ENCODE assay signal across 1 cellular context in genomic region chr9:130712564-130713285, GRCh38.
TF ChIP-seq lines count a peak whose summit lies in the region.

No MANE protein-coding gene starts in this region.

TF ChIP-seq in HEK293, 187 proteins besides CTCF, POLR2A, EP300 and RAD21 (continued from another document):
- TF ChIP-seq, protein P1, sequence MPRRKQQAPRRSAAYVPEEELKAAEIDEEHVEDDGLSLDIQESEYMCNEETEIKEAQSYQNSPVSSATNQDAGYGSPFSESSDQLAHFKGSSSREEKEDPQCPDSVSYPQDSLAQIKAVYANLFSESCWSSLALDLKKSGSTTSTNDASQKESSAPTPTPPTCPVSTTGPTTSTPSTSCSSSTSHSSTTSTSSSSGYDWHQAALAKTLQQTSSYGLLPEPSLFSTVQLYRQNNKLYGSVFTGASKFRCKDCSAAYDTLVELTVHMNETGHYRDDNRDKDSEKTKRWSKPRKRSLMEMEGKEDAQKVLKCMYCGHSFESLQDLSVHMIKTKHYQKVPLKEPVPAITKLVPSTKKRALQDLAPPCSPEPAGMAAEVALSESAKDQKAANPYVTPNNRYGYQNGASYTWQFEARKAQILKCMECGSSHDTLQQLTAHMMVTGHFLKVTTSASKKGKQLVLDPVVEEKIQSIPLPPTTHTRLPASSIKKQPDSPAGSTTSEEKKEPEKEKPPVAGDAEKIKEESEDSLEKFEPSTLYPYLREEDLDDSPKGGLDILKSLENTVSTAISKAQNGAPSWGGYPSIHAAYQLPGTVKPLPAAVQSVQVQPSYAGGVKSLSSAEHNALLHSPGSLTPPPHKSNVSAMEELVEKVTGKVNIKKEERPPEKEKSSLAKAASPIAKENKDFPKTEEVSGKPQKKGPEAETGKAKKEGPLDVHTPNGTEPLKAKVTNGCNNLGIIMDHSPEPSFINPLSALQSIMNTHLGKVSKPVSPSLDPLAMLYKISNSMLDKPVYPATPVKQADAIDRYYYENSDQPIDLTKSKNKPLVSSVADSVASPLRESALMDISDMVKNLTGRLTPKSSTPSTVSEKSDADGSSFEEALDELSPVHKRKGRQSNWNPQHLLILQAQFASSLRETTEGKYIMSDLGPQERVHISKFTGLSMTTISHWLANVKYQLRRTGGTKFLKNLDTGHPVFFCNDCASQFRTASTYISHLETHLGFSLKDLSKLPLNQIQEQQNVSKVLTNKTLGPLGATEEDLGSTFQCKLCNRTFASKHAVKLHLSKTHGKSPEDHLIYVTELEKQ (tag by site-specific recombination; IDR thresholded peaks at IDR 0.05; ENCODE audit: borderline replicate concordance) = no peak
- TF ChIP-seq ZNF701 (tag by site-specific recombination; IDR thresholded peaks at IDR 0.05) = no peak
- TF ChIP-seq KLF1 (tag by site-specific recombination; IDR thresholded peaks at IDR 0.05) = peak; percentile 50; the same call in 1 of the 2 replicates
- TF ChIP-seq ZBTB48 (tag by site-specific recombination; IDR thresholded peaks at IDR 0.05) = peak; percentile 89
- TF ChIP-seq ZNF629 (tag by site-specific recombination; IDR thresholded peaks at IDR 0.05) = no peak
- TF ChIP-seq ZNF621 (tag by site-specific recombination; IDR thresholded peaks at IDR 0.05) = no peak
- TF ChIP-seq BCL11B (tag by site-specific recombination; IDR thresholded peaks at IDR 0.05; ENCODE audit: low read depth) = no peak
- no peak for TF ChIP-seq ZNF624 (tag by site-specific recombination; IDR thresholded peaks at IDR 0.05)
- TF ChIP-seq ZNF623 (tag by site-specific recombination; IDR thresholded peaks at IDR 0.05) = no peak
- no peak for TF ChIP-seq ZNF791 (tag by site-specific recombination; IDR thresholded peaks at IDR 0.05)
- TF ChIP-seq ZNF404 (tag by site-specific recombination; IDR thresholded peaks at IDR 0.05) = no peak
- TF ChIP-seq ZEB2 (tag by site-specific recombination; IDR thresholded peaks at IDR 0.05) = peak; percentile 71; the same call in 1 of the 2 replicates
- peak; percentile 85 for TF ChIP-seq PBX3 (CRISPR knock-in tag; IDR thresholded peaks at IDR 0.05)
- TF ChIP-seq ZNF433 (tag by site-specific recombination; IDR thresholded peaks at IDR 0.05; ENCODE audit: low read depth) = no peak
- no peak for TF ChIP-seq ZNF146 (tag by site-specific recombination; IDR thresholded peaks at IDR 0.05)
- TF ChIP-seq, protein P2, sequence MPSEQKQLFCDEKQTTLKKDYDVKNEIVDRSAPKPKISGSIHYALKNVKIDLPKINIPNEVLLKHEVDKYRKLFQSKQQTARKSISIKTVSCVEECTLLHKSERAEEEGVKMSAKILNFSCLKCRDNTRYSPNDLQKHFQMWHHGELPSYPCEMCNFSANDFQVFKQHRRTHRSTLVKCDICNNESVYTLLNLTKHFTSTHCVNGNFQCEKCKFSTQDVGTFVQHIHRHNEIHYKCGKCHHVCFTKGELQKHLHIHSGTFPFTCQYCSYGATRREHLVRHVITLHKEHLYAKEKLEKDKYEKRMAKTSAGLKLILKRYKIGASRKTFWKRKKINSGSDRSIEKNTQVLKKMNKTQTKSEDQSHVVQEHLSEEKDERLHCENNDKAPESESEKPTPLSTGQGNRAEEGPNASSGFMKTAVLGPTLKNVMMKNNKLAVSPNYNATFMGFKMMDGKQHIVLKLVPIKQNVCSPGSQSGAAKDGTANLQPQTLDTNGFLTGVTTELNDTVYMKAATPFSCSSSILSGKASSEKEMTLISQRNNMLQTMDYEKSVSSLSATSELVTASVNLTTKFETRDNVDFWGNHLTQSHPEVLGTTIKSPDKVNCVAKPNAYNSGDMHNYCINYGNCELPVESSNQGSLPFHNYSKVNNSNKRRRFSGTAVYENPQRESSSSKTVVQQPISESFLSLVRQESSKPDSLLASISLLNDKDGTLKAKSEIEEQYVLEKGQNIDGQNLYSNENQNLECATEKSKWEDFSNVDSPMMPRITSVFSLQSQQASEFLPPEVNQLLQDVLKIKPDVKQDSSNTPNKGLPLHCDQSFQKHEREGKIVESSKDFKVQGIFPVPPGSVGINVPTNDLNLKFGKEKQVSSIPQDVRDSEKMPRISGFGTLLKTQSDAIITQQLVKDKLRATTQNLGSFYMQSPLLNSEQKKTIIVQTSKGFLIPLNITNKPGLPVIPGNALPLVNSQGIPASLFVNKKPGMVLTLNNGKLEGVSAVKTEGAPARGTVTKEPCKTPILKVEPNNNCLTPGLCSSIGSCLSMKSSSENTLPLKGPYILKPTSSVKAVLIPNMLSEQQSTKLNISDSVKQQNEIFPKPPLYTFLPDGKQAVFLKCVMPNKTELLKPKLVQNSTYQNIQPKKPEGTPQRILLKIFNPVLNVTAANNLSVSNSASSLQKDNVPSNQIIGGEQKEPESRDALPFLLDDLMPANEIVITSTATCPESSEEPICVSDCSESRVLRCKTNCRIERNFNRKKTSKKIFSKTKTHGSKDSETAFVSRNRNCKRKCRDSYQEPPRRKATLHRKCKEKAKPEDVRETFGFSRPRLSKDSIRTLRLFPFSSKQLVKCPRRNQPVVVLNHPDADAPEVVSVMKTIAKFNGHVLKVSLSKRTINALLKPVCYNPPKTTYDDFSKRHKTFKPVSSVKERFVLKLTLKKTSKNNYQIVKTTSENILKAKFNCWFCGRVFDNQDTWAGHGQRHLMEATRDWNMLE (tag by site-specific recombination; conservative IDR thresholded peaks at IDR 0.05; ENCODE audit: low read depth) = no peak
- TF ChIP-seq SP2 (tag by site-specific recombination; IDR thresholded peaks at IDR 0.05) = peak; percentile 94
- TF ChIP-seq ZNF561 (tag by site-specific recombination; IDR thresholded peaks at IDR 0.05; ENCODE audit: borderline replicate concordance) = no peak
- TF ChIP-seq, protein P3, sequence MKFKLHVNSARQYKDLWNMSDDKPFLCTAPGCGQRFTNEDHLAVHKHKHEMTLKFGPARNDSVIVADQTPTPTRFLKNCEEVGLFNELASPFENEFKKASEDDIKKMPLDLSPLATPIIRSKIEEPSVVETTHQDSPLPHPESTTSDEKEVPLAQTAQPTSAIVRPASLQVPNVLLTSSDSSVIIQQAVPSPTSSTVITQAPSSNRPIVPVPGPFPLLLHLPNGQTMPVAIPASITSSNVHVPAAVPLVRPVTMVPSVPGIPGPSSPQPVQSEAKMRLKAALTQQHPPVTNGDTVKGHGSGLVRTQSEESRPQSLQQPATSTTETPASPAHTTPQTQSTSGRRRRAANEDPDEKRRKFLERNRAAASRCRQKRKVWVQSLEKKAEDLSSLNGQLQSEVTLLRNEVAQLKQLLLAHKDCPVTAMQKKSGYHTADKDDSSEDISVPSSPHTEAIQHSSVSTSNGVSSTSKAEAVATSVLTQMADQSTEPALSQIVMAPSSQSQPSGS (tag by site-specific recombination; IDR thresholded peaks at IDR 0.05; ENCODE audit: low read depth) = no peak
- TF ChIP-seq ZNF600 (tag by site-specific recombination; IDR thresholded peaks at IDR 0.05) = peak; percentile 79
- no peak for TF ChIP-seq ZNF426 (tag by site-specific recombination; IDR thresholded peaks at IDR 0.05)
- no peak for TF ChIP-seq ZNF596 (tag by site-specific recombination; IDR thresholded peaks at IDR 0.05)
- TF ChIP-seq ZNF211 (tag by site-specific recombination; IDR thresholded peaks at IDR 0.05; ENCODE audit: low read depth) = no peak
- TF ChIP-seq ZNF692 (tag by site-specific recombination; IDR thresholded peaks at IDR 0.05) = peak; percentile 97
- TF ChIP-seq ZNF184 (tag by site-specific recombination; IDR thresholded peaks at IDR 0.05) = no peak
- no peak for TF ChIP-seq ZNF521 (tag by site-specific recombination; IDR thresholded peaks at IDR 0.05)
- TF ChIP-seq, protein P4, sequence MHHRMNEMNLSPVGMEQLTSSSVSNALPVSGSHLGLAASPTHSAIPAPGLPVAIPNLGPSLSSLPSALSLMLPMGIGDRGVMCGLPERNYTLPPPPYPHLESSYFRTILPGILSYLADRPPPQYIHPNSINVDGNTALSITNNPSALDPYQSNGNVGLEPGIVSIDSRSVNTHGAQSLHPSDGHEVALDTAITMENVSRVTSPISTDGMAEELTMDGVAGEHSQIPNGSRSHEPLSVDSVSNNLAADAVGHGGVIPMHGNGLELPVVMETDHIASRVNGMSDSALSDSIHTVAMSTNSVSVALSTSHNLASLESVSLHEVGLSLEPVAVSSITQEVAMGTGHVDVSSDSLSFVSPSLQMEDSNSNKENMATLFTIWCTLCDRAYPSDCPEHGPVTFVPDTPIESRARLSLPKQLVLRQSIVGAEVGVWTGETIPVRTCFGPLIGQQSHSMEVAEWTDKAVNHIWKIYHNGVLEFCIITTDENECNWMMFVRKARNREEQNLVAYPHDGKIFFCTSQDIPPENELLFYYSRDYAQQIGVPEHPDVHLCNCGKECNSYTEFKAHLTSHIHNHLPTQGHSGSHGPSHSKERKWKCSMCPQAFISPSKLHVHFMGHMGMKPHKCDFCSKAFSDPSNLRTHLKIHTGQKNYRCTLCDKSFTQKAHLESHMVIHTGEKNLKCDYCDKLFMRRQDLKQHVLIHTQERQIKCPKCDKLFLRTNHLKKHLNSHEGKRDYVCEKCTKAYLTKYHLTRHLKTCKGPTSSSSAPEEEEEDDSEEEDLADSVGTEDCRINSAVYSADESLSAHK (tag by site-specific recombination; IDR thresholded peaks at IDR 0.05) = no peak
- no peak for TF ChIP-seq ZNF121 (tag by site-specific recombination; IDR thresholded peaks at IDR 0.05)
- TF ChIP-seq ZNF544 (tag by site-specific recombination; IDR thresholded peaks at IDR 0.05) = no peak
- no peak for TF ChIP-seq ZNF747 (tag by site-specific recombination; IDR thresholded peaks at IDR 0.05)
- TF ChIP-seq ZFP3 (tag by site-specific recombination; IDR thresholded peaks at IDR 0.05; ENCODE audit: low read depth) = no peak
- TF ChIP-seq, protein P5, sequence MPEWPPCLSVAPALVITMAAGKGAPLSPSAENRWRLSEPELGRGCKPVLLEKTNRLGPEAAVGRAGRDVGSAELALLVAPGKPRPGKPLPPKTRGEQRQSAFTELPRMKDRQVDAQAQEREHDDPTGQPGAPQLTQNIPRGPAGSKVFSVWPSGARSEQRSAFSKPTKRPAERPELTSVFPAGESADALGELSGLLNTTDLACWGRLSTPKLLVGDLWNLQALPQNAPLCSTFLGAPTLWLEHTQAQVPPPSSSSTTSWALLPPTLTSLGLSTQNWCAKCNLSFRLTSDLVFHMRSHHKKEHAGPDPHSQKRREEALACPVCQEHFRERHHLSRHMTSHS (tag by site-specific recombination; IDR thresholded peaks at IDR 0.05) = no peak
- peak; percentile 56; the same call in 1 of the 2 replicates for TF ChIP-seq ZNF394 (tag by site-specific recombination; IDR thresholded peaks at IDR 0.05; ENCODE audit: borderline replicate concordance)
- TF ChIP-seq REST (tag by site-specific recombination; IDR thresholded peaks at IDR 0.05) = 0 out of 2 replicates have a peak, but pooled peaks have one; percentile 41
